ENCODE assay signal across 13 cellular contexts in the genomic region with DNA sequence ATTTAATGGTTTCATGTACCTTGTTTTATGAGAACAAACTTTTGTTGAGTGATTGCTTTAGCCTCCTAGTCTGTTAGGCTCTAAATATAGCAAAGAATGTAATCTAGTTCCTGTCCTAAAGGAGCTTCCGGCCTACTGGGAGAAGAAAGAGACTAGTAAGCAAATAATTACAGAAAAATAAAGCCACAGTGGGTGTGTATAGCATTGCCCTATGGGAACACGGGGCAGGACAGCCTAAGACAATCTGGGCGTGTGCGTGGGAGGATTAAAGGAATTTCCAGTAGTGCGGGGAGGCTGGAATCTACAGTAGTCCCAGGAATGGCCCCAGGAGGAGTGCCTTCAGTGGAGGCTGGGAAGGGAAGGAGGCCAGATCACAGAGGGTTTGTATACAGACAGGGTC.
DNase-seq lines count a peak whose midpoint lies in the region; ATAC-seq and TF ChIP-seq lines count a peak whose summit lies in the region.
"Had no signal": no experiment of that assay in that cellular context is flagged by ENCODE, and none has a peak within 500 bp of the region (broad histone marks: within the 10 kb centered on the region; RNA-seq: fewer than 3 reads in every experiment).

No MANE protein-coding gene starts in this region.

- TF ChIP-seq RAD21 in HCT116 (IDR thresholded peaks at IDR 0.05; ENCODE audit: low read depth): no peak

- no peaks in the 10 kb centered on the region for H3K36me3 ChIP-seq in HCT116 (ENCODE audit: control insufficient read depth in 1 of 2, insufficient read depth in 2 of 2, low read length in 2 of 2)
- H3K36me3 ChIP-seq in adrenal gland (replicated peaks in 1 of 2): no peaks in the 10 kb centered on the region

- ATAC-seq in HCT116 (peak; percentile 82), right cardiac atrium (peak; percentile 62 to 85), sciatic nerve (peak; percentile 24), T-cell (replicated peaks in 1 of 4) (no peak), GM21723 (IDR thresholded peaks at IDR 0.05; ENCODE audit: unreplicated experiment) (no peak)

- no peak overlapping the region for H3K27ac Mint-ChIP-seq in T-cell
- H3K27ac Mint-ChIP-seq: type B pancreatic cell had no signal

- no TSS peak for BruUV-seq in HCT116 (replicated peaks; lab: Mats Ljungman, UMichigan)

- no peak for TF ChIP-seq CTCF in HCT116 (IDR thresholded peaks at IDR 0.05 in 2 of 3, conservative IDR thresholded peaks at IDR 0.05 in 1 of 3; ENCODE audit: borderline replicate concordance in 1 of 3, insufficient read depth in 1 of 3, low read depth in 2 of 3, low read length in 2 of 3)
- TF ChIP-seq CTCF in adrenal gland (IDR thresholded peaks at IDR 0.05): no peak

- H3K36me3 Mint-ChIP-seq in T-cell: no peaks in the 10 kb centered on the region
- H3K36me3 Mint-ChIP-seq: type B pancreatic cell had no signal

- RAD21 ChIA-PET in HCT116 (lab: Charles Lee; ENCODE audit: low non-redundant PET in 1 of 2, low total read pairs in 2 of 2, uncharacterized antibody in 2 of 2, unreplicated experiment in 2 of 2): no interaction called here

- no peak overlapping the region for H3K4me3 Mint-ChIP-seq in T-cell
- H3K4me3 Mint-ChIP-seq: type B pancreatic cell had no signal

- intact Hi-C loops in HCT116 (cut with micrococcal nuclease) (no loop called here), adrenal gland (cut with DNase I) (no loop called here), right cardiac atrium (cut with DNase I) (no loop called here), sciatic nerve (cut with DNase I) (no loop called here)

- POLR2A ChIA-PET in HCT116 (lab: Charles Lee) (no interaction called here), T-cell (lab: Charles Lee) (no interaction called here)

- H3K9me3 Mint-ChIP-seq in T-cell: peaks cover 0 to 2% (median 0%) of the 10 kb centered on the region in 3 donors
- H3K9me3 Mint-ChIP-seq: type B pancreatic cell had no signal

- H3K9ac ChIP-seq in HCT116 (ENCODE audit: low read length): no peak overlapping the region

- H3K4me3 ChIP-seq in HCT116 (replicated peaks in 1 of 2; ENCODE audit: low read depth in 1 of 2, low read length in 2 of 2) (no peak overlapping the region), adrenal gland (no peak overlapping the region), right cardiac atrium (ENCODE audit: low read length) (no peak overlapping the region)

- peak overlapping the region; percentile 77 for H2AFZ ChIP-seq in HCT116 (ENCODE audit: low read depth, low read length, poor library complexity, severe bottlenecking)

- H3K4me1 ChIP-seq in HCT116 (ENCODE audit: control insufficient read depth in 1 of 2, insufficient read depth in 2 of 2, low read length in 2 of 2) (peaks cover 3 to 9% of the 10 kb centered on the region in 2 experiments; a peak in 3 of 4 replicates), adrenal gland (replicated peaks in 1 of 2) (peaks cover 0 to 8% of the 10 kb centered on the region in 2 donors), right cardiac atrium (ENCODE audit: control insufficient read depth, insufficient read depth, low read length) (peaks cover 10% of the 10 kb centered on the region)

- H4K20me1 ChIP-seq in HCT116 (ENCODE audit: insufficient read depth): no peaks in the 10 kb centered on the region

- no peaks in the 10 kb centered on the region for H3K4me1 Mint-ChIP-seq in T-cell

- WGBS in adrenal gland, 4 donors: 67 to 77% (median 71%) methylated on average over 5 of the region's 5 CpGs
- WGBS in right cardiac atrium: 44% methylated on average over 5 of the region's 5 CpGs

- CTCF ChIA-PET in HCT116 (lab: Charles Lee) (no interaction called here), T-cell (lab: Charles Lee) (no interaction called here)

- H3K27me3 ChIP-seq in HCT116 (ENCODE audit: insufficient read depth, low read length) (no peaks in the 10 kb centered on the region), adrenal gland (no peaks in the 10 kb centered on the region), right cardiac atrium (ENCODE audit: control insufficient read depth, insufficient read depth) (no peaks in the 10 kb centered on the region)

- no peaks in the 10 kb centered on the region for H3K9me3 ChIP-seq in HCT116 (ENCODE audit: control insufficient read depth in 1 of 2, insufficient read depth in 1 of 2, low read depth in 1 of 2, low read length in 2 of 2)
- H3K9me3 ChIP-seq in adrenal gland (replicated peaks in 1 of 3): no peaks in the 10 kb centered on the region
- no peaks in the 10 kb centered on the region for H3K9me3 ChIP-seq in right cardiac atrium (ENCODE audit: control insufficient read depth, low read length)

- H3K4me2 ChIP-seq in HCT116 (ENCODE audit: low read length): peak overlapping the region; percentile 54

- no peaks in the 10 kb centered on the region for H3K9me2 ChIP-seq in HCT116 (ENCODE audit: insufficient read depth)

- H3K27ac ChIP-seq in HCT116 (ENCODE audit: low read depth, low read length) (no peak overlapping the region), adrenal gland (peak overlapping the region in 2 of 5 donors; percentile 42 to 66), right cardiac atrium (ENCODE audit: low read length) (peak overlapping the region; percentile 72)

- DNase-seq in HCT116 (ENCODE audit: low read depth, low spot score): no peak
- peak in 6 of 7 donors; percentile 16 to 75 (median 32) for DNase-seq in adrenal gland
- DNase-seq in right cardiac atrium: peak in 2 of 3 donors; percentile 29 to 63
- DNase-seq in sciatic nerve (ENCODE audit: low spot score): no peak
- no peak for DNase-seq in NCI-H1436 treated with DMSO at 0.1 percent for 48 hours (lab: John Stamatoyannopoulos, UW)
- no peak for DNase-seq in T-cell
- DNase-seq in SHP77 treated with DMSO at 0.1 percent for 48 hours (lab: John Stamatoyannopoulos, UW): no peak
- DNase-seq: activated CD4-positive, CD25-positive, alpha-beta regulatory T cell treated with anti-CD3 and anti-CD28 coated beads, Interleukin-2, amount 50 U/mL, for 72 hours; activated effector memory CD4-positive, alpha-beta T cell treated with anti-CD3 and anti-CD28 coated beads, Interleukin-2, amount 50 U/mL, for 16 hours; midbrain; NCI-H510A had no signal

- no peaks in the 10 kb centered on the region for H3K79me2 ChIP-seq in HCT116 (ENCODE audit: insufficient read depth, low read length)

- TF ChIP-seq POLR2A in HCT116 (IDR thresholded peaks at IDR 0.05; ENCODE audit: borderline replicate concordance, extremely low read depth, insufficient read depth, insufficient read length) (no peak), adrenal gland (IDR thresholded peaks at IDR 0.05) (no peak)

- peaks cover 3 to 7% of the 10 kb centered on the region in 2 donors for H3K27me3 Mint-ChIP-seq in T-cell
- H3K27me3 Mint-ChIP-seq: type B pancreatic cell had no signal

TF ChIP-seq in HCT116, 20 proteins besides CTCF, POLR2A, EP300 and RAD21:
- TF ChIP-seq POLR2AphosphoS5 (IDR thresholded peaks at IDR 0.05; ENCODE audit: low read depth, low read length) (no peak), CBX3 (IDR thresholded peaks at IDR 0.05; ENCODE audit: low read depth) (no peak), EGR1 (IDR thresholded peaks at IDR 0.05; ENCODE audit: low read depth) (peak; percentile 81), JUND (IDR thresholded peaks at IDR 0.05) (no peak), ELF1 (IDR thresholded peaks at IDR 0.05; ENCODE audit: borderline replicate concordance, low read depth) (no peak), ZFX (IDR thresholded peaks at IDR 0.05) (no peak), SRF (IDR thresholded peaks at IDR 0.05; ENCODE audit: low read depth) (no peak), YY1 (IDR thresholded peaks at IDR 0.05; ENCODE audit: extremely low read depth, insufficient replicate concordance, low read depth, low read length) (no peak)
- TF ChIP-seq, protein P1, sequence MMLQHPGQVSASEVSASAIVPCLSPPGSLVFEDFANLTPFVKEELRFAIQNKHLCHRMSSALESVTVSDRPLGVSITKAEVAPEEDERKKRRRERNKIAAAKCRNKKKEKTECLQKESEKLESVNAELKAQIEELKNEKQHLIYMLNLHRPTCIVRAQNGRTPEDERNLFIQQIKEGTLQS (IDR thresholded peaks at IDR 0.05): no peak

Comparison
In these comparisons a context has a peak if more than half of its experiments do, and no peak if none do; other contexts are left out.
1. ATAC-seq: peak in HCT116 (single experiment), right cardiac atrium (2 of 2) and sciatic nerve (single experiment); none in T-cell (0 of 4) and GM21723 (single experiment).
2. DNase-seq: peak in adrenal gland (6 of 7) and right cardiac atrium (2 of 3); none in HCT116 (single experiment), sciatic nerve (single experiment), NCI-H1436 treated with DMSO at 0.1 percent for 48 hours (single experiment), T-cell (0 of 34) and SHP77 treated with DMSO at 0.1 percent for 48 hours (single experiment).